ENCODE assay signal across 12 cellular contexts in genomic region chr7:156608176-156608478, GRCh38. TPM values are rescaled to one million over a fixed set of nuclear protein-coding genes. Genes with fewer than 3 reads are reported as not detected.
A peak's percentile ranks its signal among the peaks of the same experiment; 100 is the strongest.
DNase-seq lines count a peak whose midpoint lies in the region; ATAC-seq and TF ChIP-seq lines count a peak whose summit lies in the region.
"Had no signal": no experiment of that assay in that cellular context is flagged by ENCODE, and none has a peak within 500 bp of the region (broad histone marks: within the 10 kb centered on the region; RNA-seq: fewer than 3 reads in every experiment).

No MANE protein-coding gene starts in this region.

- H4K20me1 ChIP-seq in osteoblast (ENCODE audit: insufficient read depth, low read length) = no peaks in the 10 kb centered on the region

- ATAC-seq in stimulated activated naive CD8-positive, alpha-beta T cell treated with anti-CD3 and anti-CD28 coated beads, Interleukin-15, Interleukin-2, amounts not matched to agents 100 U/mL and 50 U/mL, for 24 hours = no peak
- no peak for ATAC-seq in GM19463 (IDR thresholded peaks at IDR 0.05; ENCODE audit: unreplicated experiment)

- no peaks in the 10 kb centered on the region for H3K79me2 ChIP-seq in osteoblast (ENCODE audit: insufficient read depth, low read length)

- no peaks in the 10 kb centered on the region for H3K36me3 ChIP-seq in effector memory CD4-positive, alpha-beta T cell (ENCODE audit: control insufficient read depth, insufficient read depth, low read length)
- H3K36me3 ChIP-seq in osteoblast (ENCODE audit: insufficient read depth, low read length) = no peaks in the 10 kb centered on the region
- H3K36me3 ChIP-seq: HAP-1 had no signal

- peaks cover 13% of the 10 kb centered on the region for H3K4me1 Mint-ChIP-seq in stimulated activated naive CD8-positive, alpha-beta T cell treated with anti-CD3 and anti-CD28 coated beads, Interleukin-15, Interleukin-2, amounts not matched to agents 100 ng/mL and 50 ng/mL, for 24 hours (ENCODE audit: low read depth)

- intact Hi-C loops in head of caudate nucleus (cut with DNase I) = no loop called here

- peak overlapping the region; percentile 41 for H2AFZ ChIP-seq in osteoblast (ENCODE audit: low read length)

- H3K27ac Mint-ChIP-seq in stimulated activated naive CD8-positive, alpha-beta T cell treated with anti-CD3 and anti-CD28 coated beads, Interleukin-15, Interleukin-2, amounts not matched to agents 100 ng/mL and 50 ng/mL, for 24 hours = no peak overlapping the region
- H3K27ac Mint-ChIP-seq: CD4-positive, CD25-positive, alpha-beta regulatory T cell had no signal

- H3K9me3 Mint-ChIP-seq in stimulated activated naive CD8-positive, alpha-beta T cell treated with anti-CD3 and anti-CD28 coated beads, Interleukin-15, Interleukin-2, amounts not matched to agents 100 ng/mL and 50 ng/mL, for 24 hours = no peaks in the 10 kb centered on the region
- H3K9me3 Mint-ChIP-seq: CD4-positive, CD25-positive, alpha-beta regulatory T cell had no signal

- H3K4me1 ChIP-seq in effector memory CD4-positive, alpha-beta T cell (ENCODE audit: control insufficient read depth, insufficient read depth, low read length, poor library complexity, severe bottlenecking) = peaks cover 21% of the 10 kb centered on the region
- no peaks in the 10 kb centered on the region for H3K4me1 ChIP-seq in osteoblast (ENCODE audit: insufficient read depth, low read length)
- H3K4me1 ChIP-seq: HAP-1 had no signal

- no peak for TF ChIP-seq CTCF in osteoblast (IDR thresholded peaks at IDR 0.05; ENCODE audit: extremely low read depth, low read depth, low read length)

- no peaks in the 10 kb centered on the region for H3K9me3 ChIP-seq in effector memory CD4-positive, alpha-beta T cell (ENCODE audit: control insufficient read depth, low read length)
- no peaks in the 10 kb centered on the region for H3K9me3 ChIP-seq in osteoblast (ENCODE audit: low read depth, low read length)
- H3K9me3 ChIP-seq: HAP-1 had no signal

- DNase-seq in stimulated activated naive CD8-positive, alpha-beta T cell treated with anti-CD3 and anti-CD28 coated beads, Interleukin-15, Interleukin-2, amounts not matched to agents 100 U/mL and 50 U/mL, for 24 hours = no peak
- DNase-seq in effector memory CD4-positive, alpha-beta T cell = no peak
- DNase-seq in osteoblast (ENCODE audit: insufficient read length, low spot score, missing footprints) = no peak
- DNase-seq in NCI-H2196 (lab: John Stamatoyannopoulos, UW; ENCODE audit: unreplicated experiment) = no peak
- no peak for DNase-seq in NCI-H1694 treated with DMSO at 0.1 percent for 48 hours (lab: John Stamatoyannopoulos, UW)
- no peak for DNase-seq in head of caudate nucleus
- DNase-seq: CD4-positive, CD25-positive, alpha-beta regulatory T cell; NCI-H1930 had no signal

- H3K27ac ChIP-seq in effector memory CD4-positive, alpha-beta T cell (ENCODE audit: insufficient read depth, low read length, poor library complexity, severe bottlenecking) = no peak overlapping the region
- H3K27ac ChIP-seq in osteoblast (ENCODE audit: low read depth, low read length) = no peak overlapping the region

- H3K4me3 Mint-ChIP-seq in stimulated activated naive CD8-positive, alpha-beta T cell treated with anti-CD3 and anti-CD28 coated beads, Interleukin-15, Interleukin-2, amounts not matched to agents 100 ng/mL and 50 ng/mL, for 24 hours = peak overlapping the region; percentile 51

- H3K27me3 Mint-ChIP-seq in stimulated activated naive CD8-positive, alpha-beta T cell treated with anti-CD3 and anti-CD28 coated beads, Interleukin-15, Interleukin-2, amounts not matched to agents 100 ng/mL and 50 ng/mL, for 24 hours = peaks cover 44% of the 10 kb centered on the region

- H3K36me3 Mint-ChIP-seq in stimulated activated naive CD8-positive, alpha-beta T cell treated with anti-CD3 and anti-CD28 coated beads, Interleukin-15, Interleukin-2, amounts not matched to agents 100 ng/mL and 50 ng/mL, for 24 hours (ENCODE audit: low read depth) = no peaks in the 10 kb centered on the region
- H3K36me3 Mint-ChIP-seq: CD4-positive, CD25-positive, alpha-beta regulatory T cell had no signal

- peak overlapping the region; percentile 54 for H3K4me3 ChIP-seq in effector memory CD4-positive, alpha-beta T cell (ENCODE audit: insufficient read depth, low read depth, low read length, poor library complexity, severe bottlenecking)
- peak overlapping the region; percentile 67 for H3K4me3 ChIP-seq in osteoblast (ENCODE audit: insufficient read depth, low read length)
- H3K4me3 ChIP-seq: HAP-1 had no signal

- H3K4me2 ChIP-seq in osteoblast (ENCODE audit: insufficient read depth, low read length) = peak overlapping the region; percentile 78

- H3K27me3 ChIP-seq in effector memory CD4-positive, alpha-beta T cell (replicated peaks; ENCODE audit: control insufficient read depth, insufficient read depth, low read length, poor library complexity, severe bottlenecking) = no peaks in the 10 kb centered on the region
- H3K27me3 ChIP-seq in osteoblast (ENCODE audit: insufficient read depth, low read length) = peaks cover 2% of the 10 kb centered on the region

RNA-seq across cellular contexts. Expression of gene RNF32, which starts 32.4 kb away (rescaled TPM):
- under 0.01 and 0.29 TPM in 2 replicates for total RNA-seq in osteoblast
- total RNA-seq: mesenteric fat pad had no signal
